In the genomic region with DNA sequence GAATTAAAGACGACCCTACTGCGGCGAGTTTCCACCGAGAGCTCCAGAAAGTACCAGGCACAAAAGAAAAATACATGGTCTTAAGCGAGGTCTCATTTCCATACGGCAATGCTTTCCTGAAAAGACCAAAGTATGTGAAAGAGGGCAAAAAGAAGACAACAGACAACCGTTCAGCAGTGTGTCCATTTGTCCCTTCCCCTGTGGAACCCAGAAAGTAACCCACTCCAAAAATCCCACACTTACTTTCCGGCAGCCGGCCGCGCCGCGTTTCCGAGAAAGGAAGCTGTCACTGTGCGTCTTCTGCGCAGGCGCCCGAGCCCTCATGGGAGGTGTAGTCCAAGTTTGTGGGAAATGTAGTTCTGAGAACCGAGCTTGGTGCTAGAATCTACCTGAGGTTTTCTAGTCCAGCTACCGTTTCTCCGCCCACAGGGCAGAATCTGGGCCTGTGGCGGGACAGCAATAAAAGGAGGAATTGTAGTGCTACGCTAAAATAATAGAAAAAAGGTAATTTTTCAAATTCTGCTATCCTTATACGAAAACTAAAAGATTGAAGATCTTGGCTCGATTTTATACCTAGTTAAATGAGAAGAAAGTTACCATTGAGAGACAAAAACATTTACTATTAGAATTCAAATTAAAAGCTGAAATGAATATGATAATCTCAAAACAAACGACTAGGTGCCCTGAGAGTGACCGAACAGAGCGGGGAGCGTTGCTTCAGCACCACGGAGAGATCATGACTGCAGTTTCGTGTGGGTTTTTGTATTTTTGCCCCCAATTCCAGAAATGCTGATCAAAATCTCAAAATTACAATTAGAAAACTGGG, we compare ENCODE assay signal across 8 cellular contexts. TPM values are rescaled to one million over a fixed set of nuclear protein-coding genes. Genes with fewer than 3 reads are reported as not detected.
DNase-seq lines count a peak whose midpoint lies in the region; ATAC-seq and TF ChIP-seq lines count a peak whose summit lies in the region.

TSS of gene PUS3 (minus strand) at position 280 of the 826 bp plus-strand sequence. CDS start 6,922 bp downstream, outside the sequence.

- peak within 1 kb of the TSS; percentile 96 for H3K4me3 Mint-ChIP-seq in activated naive CD4-positive, alpha-beta T cell treated with anti-CD3 and anti-CD28 coated beads, Interleukin-2, amount 50 U/mL, for 24 hours

- no peak for TF ChIP-seq CTCF in omental fat pad (IDR thresholded peaks at IDR 0.05)
- TF ChIP-seq CTCF in testis (IDR thresholded peaks at IDR 0.05): no peak

- H3K27me3 Mint-ChIP-seq in activated naive CD4-positive, alpha-beta T cell treated with anti-CD3 and anti-CD28 coated beads, Interleukin-2, amount 50 U/mL, for 24 hours: peaks cover 20% of the 10 kb centered on the region

- peak within 1 kb of the TSS; percentile 99 for H3K4me3 ChIP-seq in GM08714 (ENCODE audit: low read length)
- peak within 1 kb of the TSS; percentile 55 to 70 for H3K4me3 ChIP-seq in testis

- H3K27ac Mint-ChIP-seq in activated naive CD4-positive, alpha-beta T cell treated with anti-CD3 and anti-CD28 coated beads, Interleukin-2, amount 50 U/mL, for 24 hours: peak within 1 kb of the TSS; percentile 96

- peak; percentile 93 for DNase-seq in NCI-H1092 (lab: John Stamatoyannopoulos, UW)
- DNase-seq in glomerular endothelial cell (ENCODE audit: extremely low read depth, low read depth, low spot score): peak; percentile 55
- peak; percentile 78 for DNase-seq in omental fat pad (ENCODE audit: low spot score)
- peak; percentile 94 for DNase-seq in testis

- no peaks in the 10 kb centered on the region for H3K36me3 ChIP-seq in testis (ENCODE audit: low read depth, missing control alignments)

- intact Hi-C loops in testis (cut with DNase I; ENCODE audit: low total_unique reads): no loop called here

- H3K9me3 ChIP-seq in testis: no peaks in the 10 kb centered on the region

- no peak for TF ChIP-seq POLR2A in testis (IDR thresholded peaks at IDR 0.05)

- peaks cover 9% of the 10 kb centered on the region for H3K36me3 Mint-ChIP-seq in activated naive CD4-positive, alpha-beta T cell treated with anti-CD3 and anti-CD28 coated beads, Interleukin-2, amount 50 U/mL, for 24 hours

- H3K4me1 ChIP-seq in testis: peaks cover 6% of the 10 kb centered on the region

- H3K27me3 ChIP-seq in testis: no peaks in the 10 kb centered on the region

- ATAC-seq in HG02588 (IDR thresholded peaks at IDR 0.05; ENCODE audit: unreplicated experiment): peak; percentile 97
- peak; percentile 98 for ATAC-seq in SK-N-SH treated with all-trans-retinoic acid at 6 μM for 48 hours
- peak; percentile 89 for ATAC-seq in omental fat pad (ENCODE audit: low FRiP score)

- H3K9me3 Mint-ChIP-seq in activated naive CD4-positive, alpha-beta T cell treated with anti-CD3 and anti-CD28 coated beads, Interleukin-2, amount 50 U/mL, for 24 hours: no peaks in the 10 kb centered on the region

- peak within 1 kb of the TSS; percentile 14 to 42 for H3K27ac ChIP-seq in testis

- H3K4me1 Mint-ChIP-seq in activated naive CD4-positive, alpha-beta T cell treated with anti-CD3 and anti-CD28 coated beads, Interleukin-2, amount 50 U/mL, for 24 hours: peaks cover 40% of the 10 kb centered on the region

- WGBS in testis, 2 donors: 1% methylated on average over 31 of the region's 31 CpGs

TF ChIP-seq in SK-N-SH treated with all-trans-retinoic acid at 6 μM for 48 hours, 23 proteins besides CTCF, POLR2A, EP300 and RAD21:
- TF ChIP-seq ESRRG (CRISPR knock-in tag; IDR thresholded peaks at IDR 0.05) (no peak), SNAI2 (CRISPR knock-in tag; IDR thresholded peaks at IDR 0.05) (no peak), ZFP30 (CRISPR knock-in tag; IDR thresholded peaks at IDR 0.05) (no peak), TOX (CRISPR knock-in tag; IDR thresholded peaks at IDR 0.05; ENCODE audit: borderline replicate concordance) (no peak), TCF4 (CRISPR knock-in tag; IDR thresholded peaks at IDR 0.05; ENCODE audit: borderline replicate concordance) (no peak), ZNF565 (CRISPR knock-in tag; conservative IDR thresholded peaks at IDR 0.05; ENCODE audit: low read depth) (no peak), ZFP3 (CRISPR knock-in tag; IDR thresholded peaks at IDR 0.05) (no peak), OSR1 (CRISPR knock-in tag; IDR thresholded peaks at IDR 0.05) (no peak), BACH2 (CRISPR knock-in tag; IDR thresholded peaks at IDR 0.05; ENCODE audit: borderline replicate concordance) (no peak)
- TF ChIP-seq, protein P1, sequence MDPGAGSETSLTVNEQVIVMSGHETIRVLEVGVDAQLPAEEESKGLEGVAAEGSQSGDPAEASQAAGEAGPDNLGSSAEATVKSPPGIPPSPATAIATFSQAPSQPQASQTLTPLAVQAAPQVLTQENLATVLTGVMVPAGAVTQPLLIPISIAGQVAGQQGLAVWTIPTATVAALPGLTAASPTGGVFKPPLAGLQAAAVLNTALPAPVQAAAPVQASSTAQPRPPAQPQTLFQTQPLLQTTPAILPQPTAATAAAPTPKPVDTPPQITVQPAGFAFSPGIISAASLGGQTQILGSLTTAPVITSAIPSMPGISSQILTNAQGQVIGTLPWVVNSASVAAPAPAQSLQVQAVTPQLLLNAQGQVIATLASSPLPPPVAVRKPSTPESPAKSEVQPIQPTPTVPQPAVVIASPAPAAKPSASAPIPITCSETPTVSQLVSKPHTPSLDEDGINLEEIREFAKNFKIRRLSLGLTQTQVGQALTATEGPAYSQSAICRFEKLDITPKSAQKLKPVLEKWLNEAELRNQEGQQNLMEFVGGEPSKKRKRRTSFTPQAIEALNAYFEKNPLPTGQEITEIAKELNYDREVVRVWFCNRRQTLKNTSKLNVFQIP (CRISPR knock-in tag; IDR thresholded peaks at IDR 0.05; ENCODE audit: borderline replicate concordance, low read depth): no peak
- TF ChIP-seq, protein P2, sequence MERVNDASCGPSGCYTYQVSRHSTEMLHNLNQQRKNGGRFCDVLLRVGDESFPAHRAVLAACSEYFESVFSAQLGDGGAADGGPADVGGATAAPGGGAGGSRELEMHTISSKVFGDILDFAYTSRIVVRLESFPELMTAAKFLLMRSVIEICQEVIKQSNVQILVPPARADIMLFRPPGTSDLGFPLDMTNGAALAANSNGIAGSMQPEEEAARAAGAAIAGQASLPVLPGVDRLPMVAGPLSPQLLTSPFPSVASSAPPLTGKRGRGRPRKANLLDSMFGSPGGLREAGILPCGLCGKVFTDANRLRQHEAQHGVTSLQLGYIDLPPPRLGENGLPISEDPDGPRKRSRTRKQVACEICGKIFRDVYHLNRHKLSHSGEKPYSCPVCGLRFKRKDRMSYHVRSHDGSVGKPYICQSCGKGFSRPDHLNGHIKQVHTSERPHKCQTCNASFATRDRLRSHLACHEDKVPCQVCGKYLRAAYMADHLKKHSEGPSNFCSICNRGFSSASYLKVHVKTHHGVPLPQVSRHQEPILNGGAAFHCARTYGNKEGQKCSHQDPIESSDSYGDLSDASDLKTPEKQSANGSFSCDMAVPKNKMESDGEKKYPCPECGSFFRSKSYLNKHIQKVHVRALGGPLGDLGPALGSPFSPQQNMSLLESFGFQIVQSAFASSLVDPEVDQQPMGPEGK (CRISPR knock-in tag; IDR thresholded peaks at IDR 0.05; ENCODE audit: borderline replicate concordance): no peak
- TF ChIP-seq, protein P3, sequence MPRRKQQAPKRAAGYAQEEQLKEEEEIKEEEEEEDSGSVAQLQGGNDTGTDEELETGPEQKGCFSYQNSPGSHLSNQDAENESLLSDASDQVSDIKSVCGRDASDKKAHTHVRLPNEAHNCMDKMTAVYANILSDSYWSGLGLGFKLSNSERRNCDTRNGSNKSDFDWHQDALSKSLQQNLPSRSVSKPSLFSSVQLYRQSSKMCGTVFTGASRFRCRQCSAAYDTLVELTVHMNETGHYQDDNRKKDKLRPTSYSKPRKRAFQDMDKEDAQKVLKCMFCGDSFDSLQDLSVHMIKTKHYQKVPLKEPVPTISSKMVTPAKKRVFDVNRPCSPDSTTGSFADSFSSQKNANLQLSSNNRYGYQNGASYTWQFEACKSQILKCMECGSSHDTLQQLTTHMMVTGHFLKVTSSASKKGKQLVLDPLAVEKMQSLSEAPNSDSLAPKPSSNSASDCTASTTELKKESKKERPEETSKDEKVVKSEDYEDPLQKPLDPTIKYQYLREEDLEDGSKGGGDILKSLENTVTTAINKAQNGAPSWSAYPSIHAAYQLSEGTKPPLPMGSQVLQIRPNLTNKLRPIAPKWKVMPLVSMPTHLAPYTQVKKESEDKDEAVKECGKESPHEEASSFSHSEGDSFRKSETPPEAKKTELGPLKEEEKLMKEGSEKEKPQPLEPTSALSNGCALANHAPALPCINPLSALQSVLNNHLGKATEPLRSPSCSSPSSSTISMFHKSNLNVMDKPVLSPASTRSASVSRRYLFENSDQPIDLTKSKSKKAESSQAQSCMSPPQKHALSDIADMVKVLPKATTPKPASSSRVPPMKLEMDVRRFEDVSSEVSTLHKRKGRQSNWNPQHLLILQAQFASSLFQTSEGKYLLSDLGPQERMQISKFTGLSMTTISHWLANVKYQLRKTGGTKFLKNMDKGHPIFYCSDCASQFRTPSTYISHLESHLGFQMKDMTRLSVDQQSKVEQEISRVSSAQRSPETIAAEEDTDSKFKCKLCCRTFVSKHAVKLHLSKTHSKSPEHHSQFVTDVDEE (CRISPR knock-in tag; IDR thresholded peaks at IDR 0.05): no peak

RNA-seq across cellular contexts. Expression of gene PUS3, which starts in this region (rescaled TPM):
- total RNA-seq in glomerular endothelial cell (7.5 and 11.4 TPM in 2 replicates), omental fat pad (10 to 100 TPM in 2 of 4 donors, 1 to 10 TPM in 2; 7.3 to 12.2 (median 9.5) TPM), testis (1 to 10 TPM; 6.1 to 9.4 TPM)
- 8.4 TPM for polyA plus RNA-seq in testis (ENCODE audit: insufficient read depth, low read depth, low replicate concordance)

Comparison
In these comparisons a context has a peak if more than half of its experiments do, and no peak if none do; other contexts are left out.
1. Peak in every context shown above with its lines: DNase-seq, ATAC-seq, H3K4me3 ChIP-seq and H3K27ac ChIP-seq.